8 cellular contexts compared by ENCODE assay signal in genomic region chr20:17525650-17526049, GRCh38. TPM values are rescaled to one million over a fixed set of nuclear protein-coding genes. Genes with fewer than 3 reads are reported as not detected.
DNase-seq lines count a peak whose midpoint lies in the region; ATAC-seq, FAIRE-seq and TF ChIP-seq lines count a peak whose summit lies in the region.

No MANE protein-coding gene starts in this region.

- ATAC-seq in pancreas (peak; percentile 57 to 85 (median 78)), HG03108 (IDR thresholded peaks at IDR 0.05; ENCODE audit: unreplicated experiment) (no peak)

- H3K27ac Mint-ChIP-seq in activated naive CD4-positive, alpha-beta T cell treated with anti-CD3 and anti-CD28 coated beads, Interleukin-2, amount 10 ng/mL, durations not matched to agents 7 days and 5 days = no peak overlapping the region
- no peak overlapping the region for H3K27ac Mint-ChIP-seq in activated CD4-positive, alpha-beta memory T cell treated with anti-CD3 and anti-CD28 coated beads, Interleukin-2, amount 10 ng/mL, durations not matched to agents 7 days and 5 days

- peaks cover 4% of the 10 kb centered on the region; the same call in 1 of the 2 replicates for H3K27me3 ChIP-seq in MM.1S (replicated peaks; ENCODE audit: insufficient read depth, low read length)
- no peaks in the 10 kb centered on the region for H3K27me3 ChIP-seq in pancreas

- no peaks in the 10 kb centered on the region for H3K9me2 ChIP-seq in MM.1S (replicated peaks; ENCODE audit: insufficient read depth, low read length)

- no peaks in the 10 kb centered on the region for H3K79me2 ChIP-seq in MM.1S (ENCODE audit: low read length)

- DNase-seq in activated naive CD4-positive, alpha-beta T cell treated with anti-CD3 and anti-CD28 coated beads, Interleukin-2, amount 10 ng/mL, durations not matched to agents 7 days and 5 days = peak; percentile 42
- DNase-seq in activated naive CD4-positive, alpha-beta T cell (lab: John Stamatoyannopoulos, UW) = no peak
- DNase-seq in MM.1S (peak; percentile 47), pancreas (peak in 1 of 6 donors; percentile 41), CD1c-positive myeloid dendritic cell (ENCODE audit: extremely low spot score) (no peak), SKM-1 (lab: John Stamatoyannopoulos, UW; ENCODE audit: unreplicated experiment) (no peak)
- peak; percentile 32 for DNase-seq in activated CD4-positive, alpha-beta memory T cell treated with anti-CD3 and anti-CD28 coated beads, Interleukin-2, amount 10 ng/mL, durations not matched to agents 7 days and 5 days

- no peaks in the 10 kb centered on the region for H3K4me1 ChIP-seq in MM.1S (ENCODE audit: low read length)
- H3K4me1 ChIP-seq in pancreas = peaks cover 3 to 7% (median 6%) of the 10 kb centered on the region in 3 donors

- H3K9me3 ChIP-seq in MM.1S (replicated peaks; ENCODE audit: insufficient read depth, low read length) (no peaks in the 10 kb centered on the region), pancreas (no peaks in the 10 kb centered on the region)

- POLR2A ChIA-PET in activated CD4-positive, alpha-beta memory T cell treated with anti-CD3 and anti-CD28 coated beads, Interleukin-2, amount 10 ng/mL, durations not matched to agents 7 days and 5 days (lab: Charles Lee) = interaction anchor here (0.5 kb wide), 1 partner anchor 613 kb away, joined by 3 read pairs; no protein-coding TSS in a partner anchor

- H3F3A ChIP-seq in MM.1S (ENCODE audit: insufficient read depth, low read length) = no peaks in the 10 kb centered on the region

- intact Hi-C loops in pancreas (cut with DNase I) = no loop called here

- H3K27me3 Mint-ChIP-seq in activated naive CD4-positive, alpha-beta T cell treated with anti-CD3 and anti-CD28 coated beads, Interleukin-2, amount 10 ng/mL, durations not matched to agents 7 days and 5 days = peaks cover 28% of the 10 kb centered on the region
- H3K27me3 Mint-ChIP-seq in activated CD4-positive, alpha-beta memory T cell treated with anti-CD3 and anti-CD28 coated beads, Interleukin-2, amount 10 ng/mL, durations not matched to agents 7 days and 5 days = peaks cover 4% of the 10 kb centered on the region

- no peaks in the 10 kb centered on the region for H3K9me3 Mint-ChIP-seq in activated naive CD4-positive, alpha-beta T cell treated with anti-CD3 and anti-CD28 coated beads, Interleukin-2, amount 10 ng/mL, durations not matched to agents 7 days and 5 days
- no peaks in the 10 kb centered on the region for H3K9me3 Mint-ChIP-seq in activated CD4-positive, alpha-beta memory T cell treated with anti-CD3 and anti-CD28 coated beads, Interleukin-2, amount 10 ng/mL, durations not matched to agents 7 days and 5 days

- H3K36me3 Mint-ChIP-seq in activated naive CD4-positive, alpha-beta T cell treated with anti-CD3 and anti-CD28 coated beads, Interleukin-2, amount 10 ng/mL, durations not matched to agents 7 days and 5 days = no peaks in the 10 kb centered on the region
- H3K36me3 Mint-ChIP-seq in activated CD4-positive, alpha-beta memory T cell treated with anti-CD3 and anti-CD28 coated beads, Interleukin-2, amount 10 ng/mL, durations not matched to agents 7 days and 5 days (ENCODE audit: low read depth) = no peaks in the 10 kb centered on the region

- H3K4me3 Mint-ChIP-seq in activated naive CD4-positive, alpha-beta T cell treated with anti-CD3 and anti-CD28 coated beads, Interleukin-2, amount 10 ng/mL, durations not matched to agents 7 days and 5 days = no peak overlapping the region
- H3K4me3 Mint-ChIP-seq in activated CD4-positive, alpha-beta memory T cell treated with anti-CD3 and anti-CD28 coated beads, Interleukin-2, amount 10 ng/mL, durations not matched to agents 7 days and 5 days = no peak overlapping the region

- H2AFZ ChIP-seq in MM.1S (ENCODE audit: low read length) = 0 out of 2 replicates have a peak overlapping the region, but pooled peaks have one; percentile 30

- no peak for FAIRE-seq in pancreas (lab: Jason Lieb, UNC)

- H3K27ac ChIP-seq in MM.1S (ENCODE audit: low read length) (no peak overlapping the region), pancreas (no peak overlapping the region)

- no peaks in the 10 kb centered on the region for H3K36me3 ChIP-seq in MM.1S (replicated peaks; ENCODE audit: insufficient read depth, low read length)
- no peaks in the 10 kb centered on the region for H3K36me3 ChIP-seq in pancreas

- H3K4me2 ChIP-seq in MM.1S (ENCODE audit: low read depth, low read length) = no peak overlapping the region

- peaks cover 7% of the 10 kb centered on the region for H3K4me1 Mint-ChIP-seq in activated naive CD4-positive, alpha-beta T cell treated with anti-CD3 and anti-CD28 coated beads, Interleukin-2, amount 10 ng/mL, durations not matched to agents 7 days and 5 days
- peaks cover 16% of the 10 kb centered on the region for H3K4me1 Mint-ChIP-seq in activated CD4-positive, alpha-beta memory T cell treated with anti-CD3 and anti-CD28 coated beads, Interleukin-2, amount 10 ng/mL, durations not matched to agents 7 days and 5 days

- CTCF ChIA-PET in activated naive CD4-positive, alpha-beta T cell treated with anti-CD3 and anti-CD28 coated beads, Interleukin-2, amount 10 ng/mL, durations not matched to agents 7 days and 5 days (lab: Charles Lee) = no interaction called here
- CTCF ChIA-PET in activated CD4-positive, alpha-beta memory T cell treated with anti-CD3 and anti-CD28 coated beads, Interleukin-2, amount 10 ng/mL, durations not matched to agents 7 days and 5 days (lab: Charles Lee) = interaction anchor here (1.0 kb wide), 1 partner anchor 11 kb away, joined by 3 read pairs; no protein-coding TSS in a partner anchor

- no peak overlapping the region for H3K9ac ChIP-seq in MM.1S (ENCODE audit: low read length)

- no peak for TF ChIP-seq CTCF in MM.1S (IDR thresholded peaks at IDR 0.05; ENCODE audit: low read length)
- no peak for TF ChIP-seq CTCF in pancreas (IDR thresholded peaks at IDR 0.05)

- H3K4me3 ChIP-seq in MM.1S (ENCODE audit: low read length) (no peak overlapping the region), pancreas (no peak overlapping the region)

- no peaks in the 10 kb centered on the region for H4K20me1 ChIP-seq in MM.1S (ENCODE audit: insufficient read depth, low read length)

RNA-seq across cellular contexts. Expression of gene BFSP1, which starts 5.5 kb away (rescaled TPM):
- total RNA-seq in activated CD4-positive, alpha-beta memory T cell treated with anti-CD3 and anti-CD28 coated beads, Interleukin-2, amount 10 ng/mL, durations not matched to agents 7 days and 5 days = 1 to 10 TPM; 2.7 to 3.2 TPM
- total RNA-seq in pancreas = 1 to 10 TPM in 4 of 6 donors, under 1 TPM in 2; 0.81 to 1.8 (median 1.4) TPM
- 1 to 10 TPM; 1.0 to 2.0 TPM for polyA plus RNA-seq in pancreas

RNA-seq across cellular contexts. Expression of gene DSTN, which starts 44.2 kb away (rescaled TPM):
- 100 to 1,000 TPM; 104 to 109 TPM for total RNA-seq in activated CD4-positive, alpha-beta memory T cell treated with anti-CD3 and anti-CD28 coated beads, Interleukin-2, amount 10 ng/mL, durations not matched to agents 7 days and 5 days
- 100 to 1,000 TPM; 172 to 192 (median 182) TPM for total RNA-seq in pancreas
- polyA plus RNA-seq in pancreas = 100 to 1,000 TPM; 138 to 242 TPM

Comparison
In these comparisons a context has a peak if more than half of its experiments do, and no peak if none do; other contexts are left out.
1. DNase-seq: peak in activated naive CD4-positive, alpha-beta T cell treated with anti-CD3 and anti-CD28 coated beads, Interleukin-2, amount 10 ng/mL, durations not matched to agents 7 days and 5 days (single experiment), MM.1S (single experiment) and activated CD4-positive, alpha-beta memory T cell treated with anti-CD3 and anti-CD28 coated beads, Interleukin-2, amount 10 ng/mL, durations not matched to agents 7 days and 5 days (single experiment); none in activated naive CD4-positive, alpha-beta T cell (0 of 4), CD1c-positive myeloid dendritic cell (single experiment) and SKM-1 (single experiment).